12 cellular contexts compared by ENCODE assay signal in the genomic region with DNA sequence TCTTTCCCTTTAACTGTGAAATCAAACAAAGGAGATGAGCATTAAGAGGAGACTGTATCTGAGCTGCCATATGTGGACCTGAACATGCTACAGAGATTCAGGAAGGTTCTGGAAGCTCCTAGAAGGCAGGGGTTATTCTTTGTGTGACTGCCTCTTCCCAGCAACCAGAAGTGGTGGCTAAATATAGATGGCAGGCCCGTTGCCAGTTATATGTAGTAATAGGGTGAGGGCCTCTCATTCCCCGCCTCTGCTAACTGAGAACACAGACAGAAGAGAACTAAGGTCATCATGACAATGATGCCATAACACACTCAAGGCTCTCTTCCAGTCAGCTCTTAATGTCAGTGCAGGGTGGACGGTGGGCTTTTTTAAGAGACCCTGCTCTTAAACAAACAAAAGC. TPM values are rescaled to one million over a fixed set of nuclear protein-coding genes. Genes with fewer than 3 reads are reported as not detected.
DNase-seq lines count a peak whose midpoint lies in the region; ATAC-seq and TF ChIP-seq lines count a peak whose summit lies in the region.
"Had no signal": no experiment of that assay in that cellular context is flagged by ENCODE, and none has a peak within 500 bp of the region (broad histone marks: within the 10 kb centered on the region; RNA-seq: fewer than 3 reads in every experiment).

No MANE protein-coding gene starts in this region.

- H3K14ac ChIP-seq in mesenchymal stem cell (ENCODE audit: low read length in 2 of 2) (no peak overlapping the region), H9 (ENCODE audit: insufficient read depth, low read length) (no peak overlapping the region)

- H3K9me3 Mint-ChIP-seq in endodermal cell (no peaks in the 10 kb centered on the region), H9 (no peaks in the 10 kb centered on the region)
- no peaks in the 10 kb centered on the region for H3K9me3 Mint-ChIP-seq in naive thymus-derived CD4-positive, alpha-beta T cell
- H3K9me3 Mint-ChIP-seq: CD4-positive, alpha-beta memory T cell had no signal

- H3K27me3 Mint-ChIP-seq in endodermal cell (ENCODE audit: insufficient read depth) (peaks cover 11% of the 10 kb centered on the region), H9 (ENCODE audit: low read depth) (peaks cover 10% of the 10 kb centered on the region)
- H3K27me3 Mint-ChIP-seq in naive thymus-derived CD4-positive, alpha-beta T cell: peaks cover 0 to 11% (median 0%) of the 10 kb centered on the region in 5 donors

- H3K18ac ChIP-seq in mesenchymal stem cell (ENCODE audit: low read depth in 1 of 2, low read length in 2 of 2) (peak overlapping the region in 1 of 2 experiments; percentile 95), H9 (ENCODE audit: insufficient read length, low read depth, low read length) (no peak overlapping the region)

- H3K27me3 ChIP-seq in GM23248 (replicated peaks; ENCODE audit: insufficient read depth): peaks cover 23% of the 10 kb centered on the region
- H3K27me3 ChIP-seq in endodermal cell (ENCODE audit: control insufficient read depth, insufficient read depth, low read length, poor library complexity, severe bottlenecking): no peaks in the 10 kb centered on the region
- H3K27me3 ChIP-seq in mesenchymal stem cell (ENCODE audit: control insufficient read depth in 1 of 2, insufficient read depth in 1 of 2, low read length in 2 of 2): peaks cover 15 to 28% of the 10 kb centered on the region in 2 experiments
- H3K27me3 ChIP-seq in H9 (ENCODE audit: insufficient read depth, low read length): no peaks in the 10 kb centered on the region; the same call in 1 of the 2 replicates
- no peaks in the 10 kb centered on the region for H3K27me3 ChIP-seq in naive thymus-derived CD4-positive, alpha-beta T cell (ENCODE audit: control insufficient read depth in 2 of 2, insufficient read depth in 2 of 2, low read length in 2 of 2)

- no peaks in the 10 kb centered on the region for H3K23me2 ChIP-seq in H9 (ENCODE audit: insufficient read length, low read depth, low read length, poor library complexity, severe bottlenecking)

- H3K4ac ChIP-seq in mesenchymal stem cell (ENCODE audit: low read depth in 1 of 2, low read length in 2 of 2) (no peak overlapping the region), H9 (ENCODE audit: low read depth, low read length) (no peak overlapping the region)

- H2AFZ ChIP-seq in GM23248 (no peak overlapping the region), mesenchymal stem cell (ENCODE audit: low read depth, low read length) (no peak overlapping the region), H9 (ENCODE audit: low read length) (no peak overlapping the region)

- WGBS in GM23248 (ENCODE audit: low coverage in 1 of 2, low lambda C conversion rate in 2 of 2, missing lambda C conversion rate in 2 of 2), 2 experiments: 22 to 35% methylated on average over 3 of the region's 3 CpGs
- WGBS in endodermal cell (ENCODE audit: insufficient coverage in 1 of 2, insufficient read length in 1 of 2), 2 experiments: 86 to 100% methylated on average over 1 to 3 of the region's 3 CpGs
- 80% methylated on average over 2 of the region's 3 CpGs for WGBS in mesenchymal stem cell
- WGBS in H9 (ENCODE audit: extremely low coverage, insufficient read length, low lambda C conversion rate): no CpG with 5 or more reads among the region's 3 CpGs

- POLR2A ChIA-PET in naive thymus-derived CD4-positive, alpha-beta T cell (lab: Charles Lee): interaction anchor here (1.0 to 5.6 kb wide), 8 partner anchors 23 to 345 kb away, joined by 3 to 48 read pairs (median 7); a partner anchor contains a TSS

- H3K9ac ChIP-seq in GM23248 (no peak overlapping the region), endodermal cell (ENCODE audit: extremely low read depth, low read length, poor library complexity, severe bottlenecking) (no peak overlapping the region), mesenchymal stem cell (ENCODE audit: low read length) (peak overlapping the region; percentile 56), H9 (ENCODE audit: extremely low read depth, insufficient read length, low read length) (no peak overlapping the region)

- H2AK5ac ChIP-seq in mesenchymal stem cell (ENCODE audit: low read length, severe bottlenecking) (no peak overlapping the region), H9 (ENCODE audit: insufficient read length, low read length) (no peak overlapping the region)

- H3K4me1 ChIP-seq in GM23248 (ENCODE audit: insufficient read depth) (no peaks in the 10 kb centered on the region), endodermal cell (ENCODE audit: control insufficient read depth, insufficient read depth, low read length) (no peaks in the 10 kb centered on the region), mesenchymal stem cell (ENCODE audit: control insufficient read depth, insufficient read depth, low read depth, low read length) (peaks cover 1% of the 10 kb centered on the region), H9 (ENCODE audit: insufficient read depth, low read length) (no peaks in the 10 kb centered on the region)
- no peaks in the 10 kb centered on the region for H3K4me1 ChIP-seq in naive thymus-derived CD4-positive, alpha-beta T cell (ENCODE audit: control insufficient read depth in 2 of 2, insufficient read depth in 2 of 2, low read length in 2 of 2)

- H3K56ac ChIP-seq in H9 (ENCODE audit: insufficient read length, low read depth, low read length): no peak overlapping the region

- ATAC-seq in naive thymus-derived CD4-positive, alpha-beta T cell: no peak

- no peak overlapping the region for H3K23ac ChIP-seq in mesenchymal stem cell (ENCODE audit: low read length in 2 of 2)
- H3K23ac ChIP-seq in H9 (ENCODE audit: insufficient read length, low read depth, low read length): no peak overlapping the region

- no peak overlapping the region for H4K8ac ChIP-seq in mesenchymal stem cell (ENCODE audit: low read length)
- H4K8ac ChIP-seq in H9 (replicated peaks; ENCODE audit: insufficient read length, low read depth, low read length): no peak overlapping the region

- no peak overlapping the region for H3T11ph ChIP-seq in H9 (ENCODE audit: low read length)

- intact Hi-C loops in naive thymus-derived CD4-positive, alpha-beta T cell (cut with micrococcal nuclease): loop anchor here (2.0 to 10.0 kb wide), 4 partner anchors 55 to 857 kb away; a partner anchor contains a TSS

- H2BK5ac ChIP-seq in mesenchymal stem cell (ENCODE audit: low read depth, low read length, poor library complexity, severe bottlenecking) (no peak overlapping the region), H9 (ENCODE audit: insufficient read length, low read length) (no peak overlapping the region)

- H3K9me3 ChIP-seq in GM23248 (ENCODE audit: low read depth): no peaks in the 10 kb centered on the region
- no peaks in the 10 kb centered on the region for H3K9me3 ChIP-seq in endodermal cell (ENCODE audit: control insufficient read depth, low read length)
- no peaks in the 10 kb centered on the region for H3K9me3 ChIP-seq in mesenchymal stem cell (ENCODE audit: control insufficient read depth, low read length)
- H3K9me3 ChIP-seq in H9 (ENCODE audit: control insufficient read depth, low read depth, low read length): no peaks in the 10 kb centered on the region
- H3K9me3 ChIP-seq in naive thymus-derived CD4-positive, alpha-beta T cell (ENCODE audit: control insufficient read depth in 2 of 3, low read length in 3 of 3): no peaks in the 10 kb centered on the region

- no peaks in the 10 kb centered on the region for H3F3A ChIP-seq in GM23248 (ENCODE audit: insufficient read depth)

- H3K79me1 ChIP-seq in mesenchymal stem cell (replicated peaks; ENCODE audit: low read length, poor library complexity, severe bottlenecking) (no peaks in the 10 kb centered on the region), H9 (ENCODE audit: insufficient read depth, low read depth, low read length, poor library complexity, severe bottlenecking) (no peaks in the 10 kb centered on the region)

- no peak overlapping the region for H4K5ac ChIP-seq in H9 (ENCODE audit: insufficient read length, low read depth, low read length)

- no peak overlapping the region for H2BK20ac ChIP-seq in H9 (ENCODE audit: low read depth, low read length, poor library complexity, severe bottlenecking)

- no peaks in the 10 kb centered on the region for H3K4me1 Mint-ChIP-seq in endodermal cell
- no peaks in the 10 kb centered on the region for H3K4me1 Mint-ChIP-seq in H9
- H3K4me1 Mint-ChIP-seq in naive thymus-derived CD4-positive, alpha-beta T cell: peaks cover 0 to 7% (median 6%) of the 10 kb centered on the region in 7 donors

- no peak overlapping the region for H3K4me3 ChIP-seq in GM23248
- H3K4me3 ChIP-seq in endodermal cell (ENCODE audit: low read length): no peak overlapping the region
- no peak overlapping the region for H3K4me3 ChIP-seq in mesenchymal stem cell (ENCODE audit: insufficient read depth in 1 of 2, low read depth in 1 of 2, low read length in 2 of 2)
- H3K4me3 ChIP-seq in naive thymus-derived CD4-positive, alpha-beta T cell (ENCODE audit: low read length): no peak overlapping the region

- H3K9me2 ChIP-seq in GM23248 (ENCODE audit: insufficient read depth): no peaks in the 10 kb centered on the region

- H3K79me2 ChIP-seq in GM23248 (ENCODE audit: insufficient read depth) (no peaks in the 10 kb centered on the region), H9 (ENCODE audit: insufficient read depth, low read length) (no peaks in the 10 kb centered on the region)

- in situ Hi-C loops in GM23248 (cut with MboI): no loop called here

- H3K36me3 Mint-ChIP-seq in endodermal cell (ENCODE audit: low read depth) (no peaks in the 10 kb centered on the region), H9 (ENCODE audit: insufficient read depth in 1 of 3, low read depth in 3 of 3) (no peaks in the 10 kb centered on the region)
- no peaks in the 10 kb centered on the region for H3K36me3 Mint-ChIP-seq in naive thymus-derived CD4-positive, alpha-beta T cell
- H3K36me3 Mint-ChIP-seq: CD4-positive, alpha-beta memory T cell had no signal

- DNase-seq in GM23248 (peak; percentile 76), NCI-H774 (lab: John Stamatoyannopoulos, UW) (peak; percentile 24), endodermal cell (no peak), mesenchymal stem cell (peak; percentile 85), H9 (no peak), GOT3 (lab: John Stamatoyannopoulos, UW) (no peak), NCI-H748 treated with DMSO at 0.1 percent for 48 hours (lab: John Stamatoyannopoulos, UW) (no peak)
- DNase-seq in naive thymus-derived CD4-positive, alpha-beta T cell: no peak
- DNase-seq: amniotic stem cell; CD4-positive, alpha-beta memory T cell; erythroblast; Karpas-422 had no signal

- peak overlapping the region in 1 of 2 experiments; percentile 69 for H2BK12ac ChIP-seq in mesenchymal stem cell (ENCODE audit: low read length in 2 of 2)
- no peak overlapping the region for H2BK12ac ChIP-seq in H9 (ENCODE audit: insufficient read length, low read depth, low read length)

- TF ChIP-seq CTCF in endodermal cell (conservative IDR thresholded peaks at IDR 0.05): no peak
- TF ChIP-seq CTCF in H9 (conservative IDR thresholded peaks at IDR 0.05): no peak

- H3K27ac ChIP-seq in GM23248 (no peak overlapping the region), endodermal cell (ENCODE audit: low read depth, low read length) (peak overlapping the region; percentile 24), mesenchymal stem cell (ENCODE audit: low read length, poor library complexity, severe bottlenecking) (no peak overlapping the region), H9 (ENCODE audit: insufficient read length, low read depth, low read length) (no peak overlapping the region)
- H3K27ac ChIP-seq in naive thymus-derived CD4-positive, alpha-beta T cell (ENCODE audit: low read depth, low read length): no peak overlapping the region

- no peak overlapping the region for H2BK15ac ChIP-seq in mesenchymal stem cell (ENCODE audit: low read depth, poor library complexity, severe bottlenecking)
- H2BK15ac ChIP-seq in H9 (ENCODE audit: low read depth, low read length): no peak overlapping the region

- H2BK120ac ChIP-seq in mesenchymal stem cell (ENCODE audit: low read depth, low read length) (no peak overlapping the region), H9 (ENCODE audit: low read depth, low read length, poor library complexity, severe bottlenecking) (no peak overlapping the region)

- H3K4me3 Mint-ChIP-seq in endodermal cell (no peak overlapping the region), H9 (no peak overlapping the region)
- H3K4me3 Mint-ChIP-seq in naive thymus-derived CD4-positive, alpha-beta T cell: no peak overlapping the region
- H3K4me3 Mint-ChIP-seq: CD4-positive, alpha-beta memory T cell had no signal

- H4K91ac ChIP-seq in mesenchymal stem cell (ENCODE audit: low read length) (no peak overlapping the region), H9 (ENCODE audit: insufficient read length, low read depth, low read length) (no peak overlapping the region)

- no peak overlapping the region for H3K27ac Mint-ChIP-seq in endodermal cell
- no peak overlapping the region for H3K27ac Mint-ChIP-seq in H9
- no peak overlapping the region for H3K27ac Mint-ChIP-seq in naive thymus-derived CD4-positive, alpha-beta T cell

- CTCF ChIA-PET in naive thymus-derived CD4-positive, alpha-beta T cell (lab: Charles Lee): interaction anchor here (1.0 to 6.4 kb wide), 23 partner anchors 10 to 352 kb away, joined by 3 to 127 read pairs (median 7); a partner anchor contains a TSS

- H3K36me3 ChIP-seq in GM23248 (ENCODE audit: low read depth) (no peaks in the 10 kb centered on the region), endodermal cell (ENCODE audit: control insufficient read depth, insufficient read depth, low read length) (no peaks in the 10 kb centered on the region), mesenchymal stem cell (ENCODE audit: control insufficient read depth in 1 of 2, insufficient read depth in 2 of 2, low read depth in 1 of 2, low read length in 2 of 2) (no peaks in the 10 kb centered on the region)
- no peaks in the 10 kb centered on the region for H3K36me3 ChIP-seq in naive thymus-derived CD4-positive, alpha-beta T cell (ENCODE audit: control insufficient read depth in 2 of 3, insufficient read depth in 3 of 3, low read length in 3 of 3)

- no peaks in the 10 kb centered on the region for H4K20me1 ChIP-seq in GM23248 (ENCODE audit: insufficient read depth)
- H4K20me1 ChIP-seq in H9 (ENCODE audit: control insufficient read depth, insufficient read depth, insufficient read length): no peaks in the 10 kb centered on the region

- H3K4me2 ChIP-seq in GM23248 (ENCODE audit: unreplicated experiment) (no peak overlapping the region), mesenchymal stem cell (ENCODE audit: low read length, poor library complexity, severe bottlenecking) (no peak overlapping the region), H9 (ENCODE audit: insufficient read depth, insufficient read length, low read length) (no peak overlapping the region)

RNA-seq across cellular contexts. Expression of a gene that starts 22.5 kb away (rescaled TPM):
- total RNA-seq in GM23248 (2014; rRNA removed; shearing (Covaris generic)): not detected in 2 replicates
- not detected in 2 replicates for polyA plus RNA-seq in GM23248 (2016; fragmentation: Nextera tagmentation; extraction: Ambion mirVana)
- 1 to 10 TPM; 1.3 to 3.0 TPM for total RNA-seq in endodermal cell
- polyA plus RNA-seq in endodermal cell (2013, experiment 1 of 2): 11.9 TPM
- polyA plus RNA-seq in endodermal cell (2013, experiment 2 of 2): 13.2 TPM
- 1.0 TPM for polyA plus RNA-seq in mesenchymal stem cell (2013, experiment 1 of 2)
- polyA plus RNA-seq in mesenchymal stem cell (2013, experiment 2 of 2): 1.0 TPM
- 0.92 and 1.2 TPM in 2 replicates for total RNA-seq in H9 (2021)
- total RNA-seq in naive thymus-derived CD4-positive, alpha-beta T cell: 1 to 10 TPM in 2 of 5 experiments, under 1 TPM in 3; 0.10 to 1.4 (median 0.46) TPM
- under 1 TPM; 0.20 to 0.89 TPM for polyA plus RNA-seq in naive thymus-derived CD4-positive, alpha-beta T cell

RNA-seq across cellular contexts. Expression of a gene that starts 29.7 kb away (rescaled TPM):
- not detected in 2 replicates for total RNA-seq in GM23248 (2014; rRNA removed; shearing (Covaris generic))
- not detected in 2 replicates for polyA plus RNA-seq in GM23248 (2016; fragmentation: Nextera tagmentation; extraction: Ambion mirVana)
- total RNA-seq in endodermal cell (under 1 TPM; 0.31 to 0.93 TPM), H9 (2021) (0.09 TPM in 1 of 2 replicates, not detected in the other)
- polyA plus RNA-seq in endodermal cell (2013, experiment 1 of 2): 26.5 TPM
- 23.8 TPM for polyA plus RNA-seq in endodermal cell (2013, experiment 2 of 2)
- polyA plus RNA-seq in mesenchymal stem cell (2013, experiment 1 of 2): 3.9 TPM
- polyA plus RNA-seq in mesenchymal stem cell (2013, experiment 2 of 2): 4.3 TPM
- total RNA-seq in naive thymus-derived CD4-positive, alpha-beta T cell: under 1 TPM in 4 of 5 experiments, not detected in 1; 0.07 to 0.24 (median 0.18) TPM
- polyA plus RNA-seq in naive thymus-derived CD4-positive, alpha-beta T cell: under 1 TPM; 0.24 to 0.27 TPM
- total RNA-seq: CD4-positive, alpha-beta memory T cell had no signal
- polyA plus RNA-seq: CD4-positive, alpha-beta memory T cell had no signal

Comparison
In these comparisons a context has a peak if more than half of its experiments do, and no peak if none do; other contexts are left out.
1. DNase-seq: peak in GM23248 (single experiment), NCI-H774 (single experiment) and mesenchymal stem cell (single experiment); none in endodermal cell (single experiment), H9 (single experiment), naive thymus-derived CD4-positive, alpha-beta T cell (0 of 9), GOT3 (single experiment) and NCI-H748 treated with DMSO at 0.1 percent for 48 hours (single experiment).